Comparison of ENCODE assay signal across 1 cellular context in the genomic region with DNA sequence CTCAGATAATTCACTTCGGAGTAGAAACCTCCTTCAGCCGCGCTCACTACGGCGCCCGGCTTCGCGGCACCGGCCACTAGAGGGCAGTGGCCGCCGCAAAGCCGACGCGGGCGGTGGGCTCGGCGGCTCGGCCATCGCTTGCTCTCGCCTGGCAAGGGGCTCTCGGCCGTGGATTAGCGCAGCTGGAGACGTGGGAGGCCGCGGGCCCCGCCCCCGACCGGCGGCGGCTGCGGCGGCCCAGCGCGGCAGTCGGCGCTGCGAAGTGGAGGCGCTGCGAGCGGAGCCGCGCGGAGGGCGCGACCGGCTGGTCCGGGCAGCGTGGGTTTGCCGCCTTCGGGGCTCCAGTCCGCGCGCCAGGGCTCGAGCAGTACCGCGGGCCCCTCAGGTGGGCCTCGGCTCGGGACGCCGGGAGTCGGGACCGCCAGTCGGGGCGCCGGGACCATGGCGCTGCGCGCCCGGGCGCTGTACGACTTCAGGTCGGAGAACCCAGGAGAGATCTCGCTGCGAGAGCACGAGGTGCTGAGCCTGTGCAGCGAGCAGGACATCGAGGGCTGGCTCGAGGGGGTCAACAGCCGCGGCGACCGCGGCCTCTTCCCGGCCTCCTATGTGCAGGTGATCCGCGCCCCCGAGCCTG.
A peak's percentile ranks its signal among the peaks of the same experiment; 100 is the strongest.
TF ChIP-seq lines count a peak whose summit lies in the region.

Gene SNX18 (plus strand): TSS at position 248 of the 634 bp plus-strand sequence. CDS start 194 bp downstream, at position 442.

TF ChIP-seq in K562, 482 proteins besides CTCF, POLR2A, EP300 and RAD21 (continued from another document and continues in another):
- TF ChIP-seq, protein P1, sequence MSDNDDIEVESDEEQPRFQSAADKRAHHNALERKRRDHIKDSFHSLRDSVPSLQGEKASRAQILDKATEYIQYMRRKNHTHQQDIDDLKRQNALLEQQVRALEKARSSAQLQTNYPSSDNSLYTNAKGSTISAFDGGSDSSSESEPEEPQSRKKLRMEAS (CRISPR knock-in tag; IDR thresholded peaks at IDR 0.05) = no peak
- TF ChIP-seq TBL1XR1 (IDR thresholded peaks at IDR 0.05; ENCODE audit: low read length in 2 of 2) = no peak
- TF ChIP-seq MLLT1 (IDR thresholded peaks at IDR 0.05) = peak in 1 of 2 experiments; percentile 100; a peak in 2 of 4 replicates
- TF ChIP-seq CBX3 (IDR thresholded peaks at IDR 0.05; ENCODE audit: borderline replicate concordance in 1 of 2, low read length in 2 of 2) = peak in 1 of 2 experiments; percentile 23; a peak in 1 of 3 replicates
- TF ChIP-seq GABPA (tag; conservative IDR thresholded peaks at IDR 0.05; ENCODE audit: low read depth) = no peak
- TF ChIP-seq HCFC1 (IDR thresholded peaks at IDR 0.05; ENCODE audit: low read depth, low read length) = peak; percentile 73
- TF ChIP-seq NFE2 (IDR thresholded peaks at IDR 0.05; ENCODE audit: low read depth) = no peak
- TF ChIP-seq MYNN (IDR thresholded peaks at IDR 0.05) = no peak
- TF ChIP-seq MYNN (CRISPR knock-in tag; IDR thresholded peaks at IDR 0.05) = no peak
- no peak for TF ChIP-seq TRIM25 (IDR thresholded peaks at IDR 0.05; ENCODE audit: borderline replicate concordance)
- TF ChIP-seq, protein P2, sequence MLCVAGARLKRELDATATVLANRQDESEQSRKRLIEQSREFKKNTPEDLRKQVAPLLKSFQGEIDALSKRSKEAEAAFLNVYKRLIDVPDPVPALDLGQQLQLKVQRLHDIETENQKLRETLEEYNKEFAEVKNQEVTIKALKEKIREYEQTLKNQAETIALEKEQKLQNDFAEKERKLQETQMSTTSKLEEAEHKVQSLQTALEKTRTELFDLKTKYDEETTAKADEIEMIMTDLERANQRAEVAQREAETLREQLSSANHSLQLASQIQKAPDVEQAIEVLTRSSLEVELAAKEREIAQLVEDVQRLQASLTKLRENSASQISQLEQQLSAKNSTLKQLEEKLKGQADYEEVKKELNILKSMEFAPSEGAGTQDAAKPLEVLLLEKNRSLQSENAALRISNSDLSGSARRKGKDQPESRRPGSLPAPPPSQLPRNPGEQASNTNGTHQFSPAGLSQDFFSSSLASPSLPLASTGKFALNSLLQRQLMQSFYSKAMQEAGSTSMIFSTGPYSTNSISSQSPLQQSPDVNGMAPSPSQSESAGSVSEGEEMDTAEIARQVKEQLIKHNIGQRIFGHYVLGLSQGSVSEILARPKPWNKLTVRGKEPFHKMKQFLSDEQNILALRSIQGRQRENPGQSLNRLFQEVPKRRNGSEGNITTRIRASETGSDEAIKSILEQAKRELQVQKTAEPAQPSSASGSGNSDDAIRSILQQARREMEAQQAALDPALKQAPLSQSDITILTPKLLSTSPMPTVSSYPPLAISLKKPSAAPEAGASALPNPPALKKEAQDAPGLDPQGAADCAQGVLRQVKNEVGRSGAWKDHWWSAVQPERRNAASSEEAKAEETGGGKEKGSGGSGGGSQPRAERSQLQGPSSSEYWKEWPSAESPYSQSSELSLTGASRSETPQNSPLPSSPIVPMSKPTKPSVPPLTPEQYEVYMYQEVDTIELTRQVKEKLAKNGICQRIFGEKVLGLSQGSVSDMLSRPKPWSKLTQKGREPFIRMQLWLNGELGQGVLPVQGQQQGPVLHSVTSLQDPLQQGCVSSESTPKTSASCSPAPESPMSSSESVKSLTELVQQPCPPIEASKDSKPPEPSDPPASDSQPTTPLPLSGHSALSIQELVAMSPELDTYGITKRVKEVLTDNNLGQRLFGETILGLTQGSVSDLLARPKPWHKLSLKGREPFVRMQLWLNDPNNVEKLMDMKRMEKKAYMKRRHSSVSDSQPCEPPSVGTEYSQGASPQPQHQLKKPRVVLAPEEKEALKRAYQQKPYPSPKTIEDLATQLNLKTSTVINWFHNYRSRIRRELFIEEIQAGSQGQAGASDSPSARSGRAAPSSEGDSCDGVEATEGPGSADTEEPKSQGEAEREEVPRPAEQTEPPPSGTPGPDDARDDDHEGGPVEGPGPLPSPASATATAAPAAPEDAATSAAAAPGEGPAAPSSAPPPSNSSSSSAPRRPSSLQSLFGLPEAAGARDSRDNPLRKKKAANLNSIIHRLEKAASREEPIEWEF (CRISPR knock-in tag; IDR thresholded peaks at IDR 0.05) = no peak
- TF ChIP-seq HDGF (IDR thresholded peaks at IDR 0.05) = no peak
- TF ChIP-seq U2AF1 (optimal IDR thresholded peaks at IDR 0.05; ENCODE audit: low read depth, low read length) = no peak
- no peak for TF ChIP-seq THRB (CRISPR knock-in tag; conservative IDR thresholded peaks at IDR 0.05)
- TF ChIP-seq SRSF7 (optimal IDR thresholded peaks at IDR 0.05; ENCODE audit: low read depth, low read length) = no peak
- TF ChIP-seq RAD51 (IDR thresholded peaks at IDR 0.05; ENCODE audit: borderline replicate concordance, low read depth) = no peak
- no peak for TF ChIP-seq COPS2 (conservative IDR thresholded peaks at IDR 0.05)
- TF ChIP-seq ZNF589 (CRISPR knock-in tag; IDR thresholded peaks at IDR 0.05; ENCODE audit: low read depth) = no peak
- TF ChIP-seq, protein P3, sequence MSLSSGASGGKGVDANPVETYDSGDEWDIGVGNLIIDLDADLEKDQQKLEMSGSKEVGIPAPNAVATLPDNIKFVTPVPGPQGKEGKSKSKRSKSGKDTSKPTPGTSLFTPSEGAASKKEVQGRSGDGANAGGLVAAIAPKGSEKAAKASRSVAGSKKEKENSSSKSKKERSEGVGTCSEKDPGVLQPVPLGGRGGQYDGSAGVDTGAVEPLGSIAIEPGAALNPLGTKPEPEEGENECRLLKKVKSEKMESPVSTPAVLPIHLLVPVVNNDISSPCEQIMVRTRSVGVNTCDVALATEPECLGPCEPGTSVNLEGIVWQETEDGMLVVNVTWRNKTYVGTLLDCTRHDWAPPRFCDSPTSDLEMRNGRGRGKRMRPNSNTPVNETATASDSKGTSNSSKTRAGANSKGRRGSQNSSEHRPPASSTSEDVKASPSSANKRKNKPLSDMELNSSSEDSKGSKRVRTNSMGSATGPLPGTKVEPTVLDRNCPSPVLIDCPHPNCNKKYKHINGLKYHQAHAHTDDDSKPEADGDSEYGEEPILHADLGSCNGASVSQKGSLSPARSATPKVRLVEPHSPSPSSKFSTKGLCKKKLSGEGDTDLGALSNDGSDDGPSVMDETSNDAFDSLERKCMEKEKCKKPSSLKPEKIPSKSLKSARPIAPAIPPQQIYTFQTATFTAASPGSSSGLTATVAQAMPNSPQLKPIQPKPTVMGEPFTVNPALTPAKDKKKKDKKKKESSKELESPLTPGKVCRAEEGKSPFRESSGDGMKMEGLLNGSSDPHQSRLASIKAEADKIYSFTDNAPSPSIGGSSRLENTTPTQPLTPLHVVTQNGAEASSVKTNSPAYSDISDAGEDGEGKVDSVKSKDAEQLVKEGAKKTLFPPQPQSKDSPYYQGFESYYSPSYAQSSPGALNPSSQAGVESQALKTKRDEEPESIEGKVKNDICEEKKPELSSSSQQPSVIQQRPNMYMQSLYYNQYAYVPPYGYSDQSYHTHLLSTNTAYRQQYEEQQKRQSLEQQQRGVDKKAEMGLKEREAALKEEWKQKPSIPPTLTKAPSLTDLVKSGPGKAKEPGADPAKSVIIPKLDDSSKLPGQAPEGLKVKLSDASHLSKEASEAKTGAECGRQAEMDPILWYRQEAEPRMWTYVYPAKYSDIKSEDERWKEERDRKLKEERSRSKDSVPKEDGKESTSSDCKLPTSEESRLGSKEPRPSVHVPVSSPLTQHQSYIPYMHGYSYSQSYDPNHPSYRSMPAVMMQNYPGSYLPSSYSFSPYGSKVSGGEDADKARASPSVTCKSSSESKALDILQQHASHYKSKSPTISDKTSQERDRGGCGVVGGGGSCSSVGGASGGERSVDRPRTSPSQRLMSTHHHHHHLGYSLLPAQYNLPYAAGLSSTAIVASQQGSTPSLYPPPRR (CRISPR knock-in tag; IDR thresholded peaks at IDR 0.05; ENCODE audit: borderline replicate concordance) = no peak
- TF ChIP-seq SUPT5H (IDR thresholded peaks at IDR 0.05) = no peak
- no peak for TF ChIP-seq ELK3 (CRISPR knock-in tag; IDR thresholded peaks at IDR 0.05)
- TF ChIP-seq ZNF224 (CRISPR knock-in tag; IDR thresholded peaks at IDR 0.05) = no peak
- TF ChIP-seq NR3C1 (CRISPR knock-in tag; IDR thresholded peaks at IDR 0.05) = no peak; the same call in 1 of the 2 replicates
- TF ChIP-seq, protein P4, sequence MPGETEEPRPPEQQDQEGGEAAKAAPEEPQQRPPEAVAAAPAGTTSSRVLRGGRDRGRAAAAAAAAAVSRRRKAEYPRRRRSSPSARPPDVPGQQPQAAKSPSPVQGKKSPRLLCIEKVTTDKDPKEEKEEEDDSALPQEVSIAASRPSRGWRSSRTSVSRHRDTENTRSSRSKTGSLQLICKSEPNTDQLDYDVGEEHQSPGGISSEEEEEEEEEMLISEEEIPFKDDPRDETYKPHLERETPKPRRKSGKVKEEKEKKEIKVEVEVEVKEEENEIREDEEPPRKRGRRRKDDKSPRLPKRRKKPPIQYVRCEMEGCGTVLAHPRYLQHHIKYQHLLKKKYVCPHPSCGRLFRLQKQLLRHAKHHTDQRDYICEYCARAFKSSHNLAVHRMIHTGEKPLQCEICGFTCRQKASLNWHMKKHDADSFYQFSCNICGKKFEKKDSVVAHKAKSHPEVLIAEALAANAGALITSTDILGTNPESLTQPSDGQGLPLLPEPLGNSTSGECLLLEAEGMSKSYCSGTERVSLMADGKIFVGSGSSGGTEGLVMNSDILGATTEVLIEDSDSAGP (CRISPR knock-in tag; IDR thresholded peaks at IDR 0.05) = no peak
- no peak for TF ChIP-seq ESRRB (CRISPR knock-in tag; IDR thresholded peaks at IDR 0.05; ENCODE audit: borderline replicate concordance)
- no peak for TF ChIP-seq ZNF124 (CRISPR knock-in tag; IDR thresholded peaks at IDR 0.05)
- TF ChIP-seq, protein P5, sequence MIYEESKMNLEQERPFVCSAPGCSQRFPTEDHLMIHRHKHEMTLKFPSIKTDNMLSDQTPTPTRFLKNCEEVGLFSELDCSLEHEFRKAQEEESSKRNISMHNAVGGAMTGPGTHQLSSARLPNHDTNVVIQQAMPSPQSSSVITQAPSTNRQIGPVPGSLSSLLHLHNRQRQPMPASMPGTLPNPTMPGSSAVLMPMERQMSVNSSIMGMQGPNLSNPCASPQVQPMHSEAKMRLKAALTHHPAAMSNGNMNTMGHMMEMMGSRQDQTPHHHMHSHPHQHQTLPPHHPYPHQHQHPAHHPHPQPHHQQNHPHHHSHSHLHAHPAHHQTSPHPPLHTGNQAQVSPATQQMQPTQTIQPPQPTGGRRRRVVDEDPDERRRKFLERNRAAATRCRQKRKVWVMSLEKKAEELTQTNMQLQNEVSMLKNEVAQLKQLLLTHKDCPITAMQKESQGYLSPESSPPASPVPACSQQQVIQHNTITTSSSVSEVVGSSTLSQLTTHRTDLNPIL (CRISPR knock-in tag; IDR thresholded peaks at IDR 0.05) = no peak
- no peak; the same call in 1 of the 2 replicates for TF ChIP-seq TRIM28 (IDR thresholded peaks at IDR 0.05)
- TF ChIP-seq PHF21A (IDR thresholded peaks at IDR 0.05; ENCODE audit: borderline replicate concordance, low read depth) = 0 out of 2 replicates have a peak, but pooled peaks have one; percentile 29
- TF ChIP-seq MAFK (IDR thresholded peaks at IDR 0.05; ENCODE audit: low read length) = no peak
- peak; percentile 98 for TF ChIP-seq ZBTB7A (IDR thresholded peaks at IDR 0.05; ENCODE audit: borderline replicate concordance, control insufficient read depth, low read depth, low read length)
